29 cellular contexts compared by ENCODE assay signal in the genomic region with DNA sequence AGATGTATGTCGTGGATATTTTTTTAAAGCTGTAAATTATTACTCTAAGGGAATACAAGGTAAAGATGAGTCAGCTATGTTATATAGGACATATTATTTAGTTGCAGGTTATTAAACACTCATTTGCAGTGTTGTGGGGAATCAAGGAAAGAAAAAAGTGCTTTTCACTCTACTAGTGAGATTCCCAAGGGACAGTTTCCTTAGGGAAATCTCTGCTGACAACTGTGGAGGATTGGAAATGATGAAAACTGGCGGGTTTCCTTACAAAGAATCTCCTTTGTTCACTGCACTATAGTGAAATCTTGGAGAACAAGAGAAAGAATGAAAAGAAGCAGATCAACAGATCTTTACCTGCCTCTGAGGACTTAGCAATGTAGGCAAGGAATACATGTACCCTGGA. TPM values are rescaled to one million over a fixed set of nuclear protein-coding genes. Genes with fewer than 3 reads are reported as not detected.
DNase-seq lines count a peak whose midpoint lies in the region; ATAC-seq and TF ChIP-seq lines count a peak whose summit lies in the region.
"Had no signal": no experiment of that assay in that cellular context is flagged by ENCODE, and none has a peak within 500 bp of the region (broad histone marks: within the 10 kb centered on the region; RNA-seq: fewer than 3 reads in every experiment).

No MANE protein-coding gene starts in this region.

- TF ChIP-seq CTCF in chondrocyte (IDR thresholded peaks at IDR 0.05) (no peak), neural progenitor cell (IDR thresholded peaks at IDR 0.05) (no peak)
- TF ChIP-seq CTCF in CD4-positive, alpha-beta T cell (IDR thresholded peaks at IDR 0.05), result no peak

- H3K4me3 ChIP-seq in neural progenitor cell, result no peak overlapping the region
- H3K4me3 ChIP-seq: esophagus muscularis mucosa, GM12878, right lobe of liver, transverse colon had no signal

- H3K4me3 Mint-ChIP-seq in chondrocyte (ENCODE audit: unreplicated experiment) (no peak overlapping the region), neural progenitor cell (no peak overlapping the region)
- H3K4me3 Mint-ChIP-seq in CD4-positive, alpha-beta T cell, result no peak overlapping the region
- no peak overlapping the region for H3K4me3 Mint-ChIP-seq in naive thymus-derived CD8-positive, alpha-beta T cell
- H3K4me3 Mint-ChIP-seq: activated CD8-positive, alpha-beta T cell treated with anti-CD3 and anti-CD28 coated beads, Interleukin-2, amount 10 ng/mL, durations not matched to agents 7 days and 5 days; activated naive CD8-positive, alpha-beta T cell treated with anti-CD3 and anti-CD28 coated beads for 36 hours; immature natural killer cell; natural killer cell; T-helper 2 cell treated with Interferon-gamma antibody and Interleukin-4, amounts not matched to agents 5 μg/mL and 100 μg/mL, for 36 hours had no signal

- no peaks in the 10 kb centered on the region for H3K79me2 ChIP-seq in neural progenitor cell (ENCODE audit: low read depth)
- H3K79me2 ChIP-seq: parathyroid adenoma had no signal

- no peaks in the 10 kb centered on the region for H4K20me1 ChIP-seq in neural progenitor cell (ENCODE audit: low read depth)

- H3F3A ChIP-seq in neural progenitor cell (ENCODE audit: low read depth), result no peaks in the 10 kb centered on the region

- no peak overlapping the region for H3K4me2 ChIP-seq in neural progenitor cell

- no peaks in the 10 kb centered on the region for H3K4me1 ChIP-seq in neural progenitor cell
- H3K4me1 ChIP-seq: esophagus muscularis mucosa, right lobe of liver, transverse colon had no signal

- H3K9me3 ChIP-seq in neural progenitor cell (ENCODE audit: low read depth), result no peaks in the 10 kb centered on the region
- no peaks in the 10 kb centered on the region for H3K9me3 ChIP-seq in CD4-positive, alpha-beta T cell (ENCODE audit: control insufficient read depth, low read length)
- H3K9me3 ChIP-seq: esophagus muscularis mucosa, right lobe of liver, transverse colon had no signal

- H3K4me1 Mint-ChIP-seq in chondrocyte (ENCODE audit: low read depth), result peaks cover 33% of the 10 kb centered on the region
- H3K4me1 Mint-ChIP-seq in neural progenitor cell, result peaks cover 34% of the 10 kb centered on the region
- H3K4me1 Mint-ChIP-seq in CD4-positive, alpha-beta T cell (ENCODE audit: low read depth), result no peaks in the 10 kb centered on the region
- no peaks in the 10 kb centered on the region for H3K4me1 Mint-ChIP-seq in naive thymus-derived CD8-positive, alpha-beta T cell
- H3K4me1 Mint-ChIP-seq: activated naive CD8-positive, alpha-beta T cell treated with anti-CD3 and anti-CD28 coated beads for 36 hours; immature natural killer cell; natural killer cell had no signal

- CTCF ChIA-PET in CD4-positive, alpha-beta T cell (lab: Charles Lee), result no interaction called here

- intact Hi-C loops in CD4-positive, alpha-beta T cell (cut with DNase I, micrococcal nuclease), result no loop called here

- H3K27ac Mint-ChIP-seq in chondrocyte (ENCODE audit: unreplicated experiment), result peak overlapping the region; percentile 87
- H3K27ac Mint-ChIP-seq in neural progenitor cell, result peak overlapping the region; percentile 0
- no peak overlapping the region for H3K27ac Mint-ChIP-seq in CD4-positive, alpha-beta T cell
- H3K27ac Mint-ChIP-seq in naive thymus-derived CD8-positive, alpha-beta T cell, result no peak overlapping the region
- H3K27ac Mint-ChIP-seq: activated CD8-positive, alpha-beta T cell treated with anti-CD3 and anti-CD28 coated beads, Interleukin-2, amount 10 ng/mL, durations not matched to agents 7 days and 5 days; activated naive CD8-positive, alpha-beta T cell treated with anti-CD3 and anti-CD28 coated beads for 36 hours; immature natural killer cell; natural killer cell; T-helper 2 cell treated with Interferon-gamma antibody and Interleukin-4, amounts not matched to agents 5 μg/mL and 100 μg/mL, for 36 hours had no signal

- H3K36me3 Mint-ChIP-seq in chondrocyte (ENCODE audit: low read depth) (no peaks in the 10 kb centered on the region), neural progenitor cell (no peaks in the 10 kb centered on the region)
- H3K36me3 Mint-ChIP-seq in CD4-positive, alpha-beta T cell (ENCODE audit: low read depth), result no peaks in the 10 kb centered on the region
- H3K36me3 Mint-ChIP-seq in naive thymus-derived CD8-positive, alpha-beta T cell, result no peaks in the 10 kb centered on the region
- H3K36me3 Mint-ChIP-seq: activated naive CD8-positive, alpha-beta T cell treated with anti-CD3 and anti-CD28 coated beads for 36 hours; immature natural killer cell; natural killer cell had no signal

- POLR2A ChIA-PET in CD4-positive, alpha-beta T cell (lab: Charles Lee), result no interaction called here
- POLR2A ChIA-PET in naive thymus-derived CD8-positive, alpha-beta T cell (lab: Charles Lee), result no interaction called here

- H3K27me3 Mint-ChIP-seq in chondrocyte (ENCODE audit: low read depth), result no peaks in the 10 kb centered on the region
- no peaks in the 10 kb centered on the region for H3K27me3 Mint-ChIP-seq in neural progenitor cell (ENCODE audit: insufficient read depth, low read depth)
- peaks cover 12% of the 10 kb centered on the region for H3K27me3 Mint-ChIP-seq in CD4-positive, alpha-beta T cell
- peaks cover 7 to 15% (median 9%) of the 10 kb centered on the region in 5 donors for H3K27me3 Mint-ChIP-seq in naive thymus-derived CD8-positive, alpha-beta T cell

- no peak overlapping the region for H3K27ac ChIP-seq in neural progenitor cell
- H3K27ac ChIP-seq in CD4-positive, alpha-beta T cell (ENCODE audit: low read depth, low read length), result no peak overlapping the region
- H3K27ac ChIP-seq: C4-2B, esophagus muscularis mucosa, parathyroid adenoma, right lobe of liver, transverse colon had no signal

- no peaks in the 10 kb centered on the region for H3K9me3 Mint-ChIP-seq in chondrocyte (ENCODE audit: low read depth)
- no peaks in the 10 kb centered on the region for H3K9me3 Mint-ChIP-seq in neural progenitor cell
- no peaks in the 10 kb centered on the region for H3K9me3 Mint-ChIP-seq in CD4-positive, alpha-beta T cell
- H3K9me3 Mint-ChIP-seq in naive thymus-derived CD8-positive, alpha-beta T cell, result no peaks in the 10 kb centered on the region
- H3K9me3 Mint-ChIP-seq: activated naive CD8-positive, alpha-beta T cell treated with anti-CD3 and anti-CD28 coated beads for 36 hours; natural killer cell; T-helper 2 cell treated with Interferon-gamma antibody and Interleukin-4, amounts not matched to agents 5 μg/mL and 100 μg/mL, for 36 hours had no signal

- no peaks in the 10 kb centered on the region for H3K36me3 ChIP-seq in neural progenitor cell
- H3K36me3 ChIP-seq: esophagus muscularis mucosa, right lobe of liver, transverse colon had no signal

- peak; percentile 35 for DNase-seq in COLO829 (ENCODE audit: low spot score)
- peak; percentile 17 for DNase-seq in LHCN-M2 (ENCODE audit: low read depth)
- no peak for DNase-seq in chondrocyte (ENCODE audit: low spot score)
- no peak for DNase-seq in neural progenitor cell (ENCODE audit: low spot score)
- no peak for DNase-seq in CD1c-positive myeloid dendritic cell (ENCODE audit: extremely low spot score)
- no peak for DNase-seq in CD4-positive, alpha-beta T cell
- no peak for DNase-seq in naive thymus-derived CD8-positive, alpha-beta T cell
- DNase-seq: activated CD8-positive, alpha-beta T cell treated with anti-CD3 and anti-CD28 coated beads, Interleukin-2, amount 10 ng/mL, durations not matched to agents 7 days and 5 days; activated naive CD8-positive, alpha-beta T cell treated with anti-CD3 and anti-CD28 coated beads for 36 hours; aorta; cortex of kidney; hypothalamus; immature natural killer cell; midbrain; natural killer cell; NCI-H1105; NCI-H187 treated with DMSO at 0.1 percent for 48 hours; NCI-H345; NCI-H748 treated with DMSO at 0.1 percent for 48 hours; right lobe of liver; RPMI8226; stimulated activated CD4-positive, alpha-beta T cell treated with anti-CD3 and anti-CD28 coated beads, Interleukin-2, amount 100 ng/mL, for 48 hours; transverse colon had no signal

- no peak overlapping the region for H3K9ac ChIP-seq in neural progenitor cell
- H3K9ac ChIP-seq: parathyroid adenoma had no signal

- H2AFZ ChIP-seq in neural progenitor cell (replicated peaks), result no peak overlapping the region

- no peak for ATAC-seq in CD4-positive, alpha-beta T cell (ENCODE audit: poor library complexity)
- ATAC-seq in naive thymus-derived CD8-positive, alpha-beta T cell, result no peak
- ATAC-seq: activated CD8-positive, alpha-beta T cell treated with anti-CD3 and anti-CD28 coated beads, Interleukin-2, amount 10 ng/mL, durations not matched to agents 7 days and 5 days; GM12878; left lobe of liver; natural killer cell had no signal

- no peaks in the 10 kb centered on the region for H3K27me3 ChIP-seq in neural progenitor cell
- H3K27me3 ChIP-seq in CD4-positive, alpha-beta T cell (ENCODE audit: control insufficient read depth, insufficient read depth, low read length), result no peaks in the 10 kb centered on the region
- H3K27me3 ChIP-seq: esophagus muscularis mucosa, right lobe of liver, transverse colon had no signal

RNA-seq across cellular contexts. Expression of gene TRIM45, which starts 24.5 kb away (rescaled TPM):
- 1.9 and 2.6 TPM in 2 replicates for total RNA-seq in LHCN-M2 (2014; rRNA removed)
- polyA plus RNA-seq in LHCN-M2 (2012), result 1.5 TPM
- total RNA-seq in chondrocyte, result 5.3 to 6.3 TPM (median 6.0 TPM) in 3 replicates
- total RNA-seq in neural progenitor cell (ENCODE audit: low replicate concordance), result 15.7 and 19.0 TPM in 2 replicates
- under 1 TPM; 0.25 to 0.88 TPM for total RNA-seq in CD4-positive, alpha-beta T cell
- under 1 TPM in 1 of 2 experiments, not detected in 1; 0.14 TPM for total RNA-seq in naive thymus-derived CD8-positive, alpha-beta T cell
- under 1 TPM in 1 of 3 donors, not detected in 2; 0.19 TPM for polyA plus RNA-seq in naive thymus-derived CD8-positive, alpha-beta T cell
- polyA plus RNA-seq: immature natural killer cell had no signal

Comparison
In these comparisons a context has a peak if more than half of its experiments do, and no peak if none do; other contexts are left out.
1. DNase-seq: peak in COLO829 (single experiment) and LHCN-M2 (single experiment); none in chondrocyte (single experiment), neural progenitor cell (single experiment), CD1c-positive myeloid dendritic cell (single experiment), CD4-positive, alpha-beta T cell (0 of 10) and naive thymus-derived CD8-positive, alpha-beta T cell (0 of 10).
2. H3K27ac Mint-ChIP-seq: peak in chondrocyte (single experiment) and neural progenitor cell (single experiment); none in CD4-positive, alpha-beta T cell (single experiment) and naive thymus-derived CD8-positive, alpha-beta T cell (0 of 10).